8 cellular contexts compared by ENCODE assay signal in the genomic region with DNA sequence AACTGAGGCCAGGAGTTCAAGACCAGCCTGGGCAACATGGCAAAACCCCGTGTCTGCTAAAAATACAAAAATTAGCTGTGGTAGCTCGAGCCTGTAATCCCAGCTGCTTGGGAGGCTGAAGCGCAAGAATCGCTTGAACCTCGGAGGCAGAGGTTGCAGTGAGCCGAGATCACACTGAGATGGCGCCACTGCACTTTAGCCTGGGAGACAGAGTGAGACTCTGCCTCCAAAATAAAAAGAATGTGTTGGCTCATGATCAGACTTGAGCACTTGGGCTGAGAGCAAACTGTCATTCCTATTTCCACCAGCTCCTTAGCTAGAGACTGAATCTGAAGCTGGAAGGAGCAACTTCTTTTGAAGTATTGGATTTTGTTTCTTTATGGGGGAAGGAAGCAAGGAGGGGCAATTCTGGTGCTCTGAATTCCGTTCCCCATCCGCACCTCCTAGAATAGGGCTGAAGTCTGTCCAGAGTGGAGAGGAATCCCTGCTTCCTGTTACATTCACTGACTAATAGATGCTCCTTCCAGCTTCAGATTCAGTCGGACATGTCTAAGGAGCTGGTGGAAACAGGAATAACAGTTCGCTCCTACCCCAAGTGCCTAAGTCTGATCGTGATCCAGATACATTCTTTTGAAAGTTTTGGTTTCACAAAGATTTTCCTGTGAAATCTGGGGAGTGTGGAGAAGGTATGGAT. TPM values are rescaled to one million over a fixed set of nuclear protein-coding genes. Genes with fewer than 3 reads are reported as not detected.
DNase-seq lines count a peak whose midpoint lies in the region; ATAC-seq and TF ChIP-seq lines count a peak whose summit lies in the region.

No MANE protein-coding gene starts in this region.

- H3K27ac ChIP-seq in OCI-LY1 (ENCODE audit: low read depth, low read length, poor library complexity, severe bottlenecking) (no peak overlapping the region), mammary epithelial cell (ENCODE audit: insufficient read depth, low read depth, low read length) (peak overlapping the region; percentile 67), mesenchymal stem cell (ENCODE audit: low read length, poor library complexity, severe bottlenecking) (no peak overlapping the region)

- TF ChIP-seq CTCF in OCI-LY1 (IDR thresholded peaks at IDR 0.05; ENCODE audit: low read length) (peak; percentile 64), mammary epithelial cell (conservative IDR thresholded peaks at IDR 0.05 in 1 of 2, IDR thresholded peaks at IDR 0.05 in 1 of 2; ENCODE audit: extremely low read depth in 1 of 2, insufficient read depth in 1 of 2, low read depth in 1 of 2, low read length in 2 of 2) (peak; percentile 48 to 77)

- H3K27me3 ChIP-seq in OCI-LY1 (ENCODE audit: insufficient read depth, low read length) = no peaks in the 10 kb centered on the region
- H3K27me3 ChIP-seq in mammary epithelial cell (ENCODE audit: insufficient read depth, low read length) = no peaks in the 10 kb centered on the region
- no peaks in the 10 kb centered on the region for H3K27me3 ChIP-seq in mesenchymal stem cell (ENCODE audit: control insufficient read depth in 1 of 2, insufficient read depth in 1 of 2, low read length in 2 of 2)

- no peaks in the 10 kb centered on the region for H3K9me3 ChIP-seq in OCI-LY1 (ENCODE audit: low read length)
- H3K9me3 ChIP-seq in mammary epithelial cell (replicated peaks; ENCODE audit: insufficient read depth, low read length) = no peaks in the 10 kb centered on the region
- no peaks in the 10 kb centered on the region for H3K9me3 ChIP-seq in mesenchymal stem cell (ENCODE audit: control insufficient read depth, low read length)

- no peak overlapping the region for H2BK5ac ChIP-seq in mesenchymal stem cell (ENCODE audit: low read depth, low read length, poor library complexity, severe bottlenecking)

- H3K9ac ChIP-seq in OCI-LY1 (ENCODE audit: low read length) (no peak overlapping the region), mammary epithelial cell (ENCODE audit: insufficient read depth, low read length) (peak overlapping the region; percentile 33), mesenchymal stem cell (ENCODE audit: low read length) (peak overlapping the region; percentile 88)

- intact Hi-C loops in mammary epithelial cell (cut with micrococcal nuclease) = loop anchor here (1.0 kb wide), 3 partner anchors 31 to 82 kb away; a partner anchor contains a TSS

- H3K4me1 ChIP-seq in OCI-LY1 (ENCODE audit: insufficient read depth, low read length, severe bottlenecking) (peaks cover 23% of the 10 kb centered on the region), mammary epithelial cell (ENCODE audit: insufficient read depth, low read length) (peaks cover 41% of the 10 kb centered on the region), mesenchymal stem cell (ENCODE audit: control insufficient read depth, insufficient read depth, low read depth, low read length) (peaks cover 11% of the 10 kb centered on the region)

- H2BK120ac ChIP-seq in mesenchymal stem cell (ENCODE audit: low read depth, low read length) = no peak overlapping the region

- 44% methylated on average over 12 of the region's 12 CpGs for WGBS in mammary epithelial cell (ENCODE audit: low coverage, missing lambda C conversion rate)
- 76% methylated on average over 12 of the region's 12 CpGs for WGBS in mesenchymal stem cell

- H2AFZ ChIP-seq in OCI-LY1 (ENCODE audit: low read length) (no peak overlapping the region), mammary epithelial cell (ENCODE audit: low read depth, low read length) (peak overlapping the region; percentile 14), mesenchymal stem cell (ENCODE audit: low read depth, low read length) (no peak overlapping the region)

- H3K4ac ChIP-seq in mesenchymal stem cell (ENCODE audit: low read depth in 1 of 2, low read length in 2 of 2) = no peak overlapping the region

- H2BK15ac ChIP-seq in mesenchymal stem cell (ENCODE audit: low read depth, poor library complexity, severe bottlenecking) = no peak overlapping the region

- H3K79me2 ChIP-seq in OCI-LY1 (ENCODE audit: insufficient read depth, low read length) = no peaks in the 10 kb centered on the region
- peaks cover 49% of the 10 kb centered on the region for H3K79me2 ChIP-seq in mammary epithelial cell (ENCODE audit: insufficient read depth, low read length)

- ATAC-seq in GM18858 (IDR thresholded peaks at IDR 0.05; ENCODE audit: unreplicated experiment) = no peak

- H2BK12ac ChIP-seq in mesenchymal stem cell (ENCODE audit: low read length in 2 of 2) = no peak overlapping the region

- H4K20me1 ChIP-seq in OCI-LY1 (ENCODE audit: insufficient read depth, low read length) (no peaks in the 10 kb centered on the region), mammary epithelial cell (ENCODE audit: insufficient read depth, low read length) (no peaks in the 10 kb centered on the region)

- H4K91ac ChIP-seq in mesenchymal stem cell (ENCODE audit: low read length) = no peak overlapping the region

- in situ Hi-C loops in mammary epithelial cell (cut with MboI; ENCODE audit: low sequenced_read_pairs in 2 of 2) = no loop called here

- CTCF ChIA-PET in mammary epithelial cell (lab: Charles Lee; ENCODE audit: low non-redundant PET) = no interaction called here

- H3K36me3 ChIP-seq in OCI-LY1 (ENCODE audit: insufficient read depth, low read length) (peaks cover 28% of the 10 kb centered on the region), mammary epithelial cell (ENCODE audit: insufficient read depth, low read length) (no peaks in the 10 kb centered on the region), mesenchymal stem cell (ENCODE audit: control insufficient read depth in 1 of 2, insufficient read depth in 2 of 2, low read depth in 1 of 2, low read length in 2 of 2) (peaks cover 25 to 26% of the 10 kb centered on the region in 2 experiments)

- H3K4me2 ChIP-seq in OCI-LY1 (ENCODE audit: low read length) (no peak overlapping the region), mammary epithelial cell (ENCODE audit: insufficient read depth, low read depth, low read length) (peak overlapping the region; percentile 50), mesenchymal stem cell (ENCODE audit: low read length, poor library complexity, severe bottlenecking) (no peak overlapping the region)

- H2AK5ac ChIP-seq in mesenchymal stem cell (ENCODE audit: low read length, severe bottlenecking) = no peak overlapping the region

- no peak overlapping the region for H3K14ac ChIP-seq in mesenchymal stem cell (ENCODE audit: low read length in 2 of 2)

- H3K4me3 ChIP-seq in OCI-LY1 (ENCODE audit: low read depth, low read length, poor library complexity, severe bottlenecking) (no peak overlapping the region), mammary epithelial cell (replicated peaks in 1 of 3; ENCODE audit: insufficient read depth in 1 of 3, low read depth in 2 of 3, low read length in 3 of 3) (no peak overlapping the region), mesenchymal stem cell (ENCODE audit: insufficient read depth in 1 of 2, low read depth in 1 of 2, low read length in 2 of 2) (peak overlapping the region in 1 of 2 experiments; percentile 57)

- peak overlapping the region; percentile 61 for H4K8ac ChIP-seq in mesenchymal stem cell (ENCODE audit: low read length)

- no peak overlapping the region for H3K23ac ChIP-seq in mesenchymal stem cell (ENCODE audit: low read length in 2 of 2)

- dilution Hi-C loops in mammary epithelial cell (cut with HindIII; ENCODE audit: low sequenced_read_pairs) = no loop called here

- peaks cover 29% of the 10 kb centered on the region for H3K79me1 ChIP-seq in mesenchymal stem cell (replicated peaks; ENCODE audit: low read length, poor library complexity, severe bottlenecking)

- H3K9me2 ChIP-seq in OCI-LY1 (ENCODE audit: low read depth, low read length) = no peaks in the 10 kb centered on the region

- no TSS peak for BruUV-seq in mammary epithelial cell (replicated peaks; lab: Mats Ljungman, UMichigan)

- no peak overlapping the region for H3K18ac ChIP-seq in mesenchymal stem cell (ENCODE audit: low read depth in 1 of 2, low read length in 2 of 2)

- H3F3A ChIP-seq in OCI-LY1 (ENCODE audit: insufficient read depth, low read length) = no peaks in the 10 kb centered on the region

- DNase-seq in activated naive CD4-positive, alpha-beta T cell treated with Interleukin-2 at 50 U/mL for 16 hours = peak; percentile 38
- DNase-seq in activated naive CD4-positive, alpha-beta T cell (lab: John Stamatoyannopoulos, UW) = no peak
- DNase-seq in mammary epithelial cell (peak; percentile 43), mesenchymal stem cell (peak; percentile 64), hippocampal formation (lab: John Stamatoyannopoulos, UW) (no peak), NCI-H2171 treated with DMSO at 0.1 percent for 48 hours (lab: John Stamatoyannopoulos, UW) (no peak)

RNA-seq across cellular contexts. Expression of a gene that starts 3.8 kb away (rescaled TPM):
- total RNA-seq in mammary epithelial cell = 10 to 100 TPM; 20.5 to 22.5 TPM
- polyA plus RNA-seq in mammary epithelial cell = 21.6 TPM
- polyA minus RNA-seq in mammary epithelial cell = 27.4 TPM
- polyA plus RNA-seq in mesenchymal stem cell (2013, experiment 1 of 2) = 14.5 TPM
- 14.8 TPM for polyA plus RNA-seq in mesenchymal stem cell (2013, experiment 2 of 2)

RNA-seq across cellular contexts. Expression of a gene that starts 16.1 kb away (rescaled TPM):
- total RNA-seq in mammary epithelial cell = 10 to 100 TPM; 22.3 to 30.3 TPM
- 19.8 TPM for polyA plus RNA-seq in mammary epithelial cell
- 38.7 TPM for polyA minus RNA-seq in mammary epithelial cell
- polyA plus RNA-seq in mesenchymal stem cell (2013, experiment 1 of 2) = 9.3 TPM
- polyA plus RNA-seq in mesenchymal stem cell (2013, experiment 2 of 2) = 9.7 TPM

RNA-seq across cellular contexts. Expression of a gene that starts 17.0 kb away (rescaled TPM):
- 10 to 100 TPM in 1 of 2 donors, 1 to 10 TPM in 1; 9.0 to 39.9 TPM for total RNA-seq in mammary epithelial cell
- polyA plus RNA-seq in mammary epithelial cell = 27.9 TPM
- 21.7 TPM for polyA minus RNA-seq in mammary epithelial cell
- 10.4 TPM for polyA plus RNA-seq in mesenchymal stem cell (2013, experiment 1 of 2)
- polyA plus RNA-seq in mesenchymal stem cell (2013, experiment 2 of 2) = 10.5 TPM

Comparison
In these comparisons a context has a peak if more than half of its experiments do, and no peak if none do; other contexts are left out.
1. DNase-seq: peak in activated naive CD4-positive, alpha-beta T cell treated with Interleukin-2 at 50 U/mL for 16 hours (single experiment), mammary epithelial cell (single experiment) and mesenchymal stem cell (single experiment); none in activated naive CD4-positive, alpha-beta T cell (0 of 4), hippocampal formation (0 of 2) and NCI-H2171 treated with DMSO at 0.1 percent for 48 hours (single experiment).